19 cellular contexts compared by ENCODE assay signal in genomic region chr17:63437287-63438091, GRCh38. TPM values are rescaled to one million over a fixed set of nuclear protein-coding genes. Genes with fewer than 3 reads are reported as not detected.
DNase-seq lines count a peak whose midpoint lies in the region; ATAC-seq, FAIRE-seq and TF ChIP-seq lines count a peak whose summit lies in the region.
"Had no signal": no experiment of that assay in that cellular context is flagged by ENCODE, and none has a peak within 500 bp of the region (broad histone marks: within the 10 kb centered on the region; RNA-seq: fewer than 3 reads in every experiment).

No MANE protein-coding gene starts in this region.

- no peaks in the 10 kb centered on the region for H3K9me3 Mint-ChIP-seq in CD4-positive, alpha-beta memory T cell
- H3K9me3 Mint-ChIP-seq in activated CD8-positive, alpha-beta T cell treated with anti-CD3 and anti-CD28 coated beads for 36 hours = no peaks in the 10 kb centered on the region
- H3K9me3 Mint-ChIP-seq: activated B cell treated with CpG ODN at 0.5 μM for 24 hours had no signal

- H2AFZ ChIP-seq in K562 (ENCODE audit: low read depth, low read length) = peak overlapping the region; percentile 43; the same call in 1 of the 2 replicates

- FAIRE-seq in K562 (lab: Jason Lieb, UNC) (peak; percentile 75), kidney (lab: Jason Lieb, UNC) (no peak)

- H3K36me3 ChIP-seq in CD4-positive, alpha-beta memory T cell (ENCODE audit: insufficient read depth, low read length) = peaks cover 12% of the 10 kb centered on the region
- H3K36me3 ChIP-seq in K562 (ENCODE audit: control insufficient read depth, insufficient read depth, low read length) = peaks cover 24% of the 10 kb centered on the region; the same call in 1 of the 3 replicates
- H3K36me3 ChIP-seq in kidney (ENCODE audit: control insufficient read depth in 1 of 2, insufficient read depth in 2 of 2, low read length in 2 of 2) = no peaks in the 10 kb centered on the region
- H3K36me3 ChIP-seq: tibial artery had no signal

- peaks cover 22 to 40% of the 10 kb centered on the region in 2 donors for H3K36me3 Mint-ChIP-seq in CD4-positive, alpha-beta memory T cell
- H3K36me3 Mint-ChIP-seq in activated CD8-positive, alpha-beta T cell treated with anti-CD3 and anti-CD28 coated beads for 36 hours (ENCODE audit: low read depth) = no peaks in the 10 kb centered on the region

- peaks cover 3% of the 10 kb centered on the region; the same call in 1 of the 2 replicates for H4K20me1 ChIP-seq in K562 (replicated peaks; ENCODE audit: control insufficient read depth, insufficient read depth, low read length)

- H3K9me1 ChIP-seq in K562 (ENCODE audit: control insufficient read depth, insufficient read depth, low read length) = peaks cover 7% of the 10 kb centered on the region

- H3K4me3 ChIP-seq in AG09309 (ENCODE audit: control insufficient read depth, low read depth, low read length) (peak overlapping the region; percentile 28), K562 (no peak overlapping the region), kidney (ENCODE audit: low read length in 2 of 2) (no peak overlapping the region)
- H3K4me3 ChIP-seq in CD4-positive, alpha-beta memory T cell (ENCODE audit: low read length in 2 of 2) = no peak overlapping the region
- H3K4me3 ChIP-seq: tibial artery had no signal

- intact Hi-C loops in CD4-positive, alpha-beta memory T cell (cut with micrococcal nuclease) = no loop called here
- intact Hi-C loops in K562 (cut with micrococcal nuclease) = loop anchor here (10.0 kb wide), 1 partner anchor 407 kb away; the partner anchor contains the start of gene SMARCD2
- intact Hi-C loops in kidney (cut with DNase I) = no loop called here
- intact Hi-C loops in activated CD8-positive, alpha-beta T cell treated with anti-CD3 and anti-CD28 coated beads for 36 hours (cut with micrococcal nuclease) = no loop called here

- POLR2A ChIA-PET in CD4-positive, alpha-beta memory T cell (lab: Charles Lee; ENCODE audit: partially characterized antibody) = interaction anchor here (1.6 to 6.6 kb wide), 5 partner anchors 8 to 260 kb away, joined by 5 to 82 read pairs (median 60); partner anchors contain the start of genes ACE and CYB561
- POLR2A ChIA-PET in K562 (lab: Yijun Ruan, JAX) = interaction anchor here (0.6 to 1.6 kb wide), 7 partner anchors 9 to 203 kb away, joined by 3 to 5 read pairs (median 5); partner anchors contain the start of gene CYB561
- POLR2A ChIA-PET in activated CD8-positive, alpha-beta T cell treated with anti-CD3 and anti-CD28 coated beads for 36 hours (lab: Charles Lee) = no interaction called here

- TF ChIP-seq RAD21 in K562 (CRISPR knock-in tag; conservative IDR thresholded peaks at IDR 0.05 in 1 of 2, IDR thresholded peaks at IDR 0.05 in 1 of 2) = no peak

- H3K4me2 ChIP-seq in K562 (ENCODE audit: insufficient read depth, low read length) = peak overlapping the region; percentile 31

- no peak for TF ChIP-seq EP300 in K562 (IDR thresholded peaks at IDR 0.05; ENCODE audit: low read length)

- H3K9ac ChIP-seq in K562 (ENCODE audit: insufficient read depth in 1 of 2, low read depth in 2 of 2, low read length in 2 of 2) (peak overlapping the region; percentile 56 to 86; a peak in 3 of 4 replicates), kidney (ENCODE audit: low read length in 2 of 2) (no peak overlapping the region)

- no peaks in the 10 kb centered on the region for H3K27me3 ChIP-seq in CD4-positive, alpha-beta memory T cell (ENCODE audit: insufficient read depth, low read length)
- H3K27me3 ChIP-seq in K562 (ENCODE audit: control insufficient read depth in 2 of 2, insufficient read depth in 2 of 2, low read length in 2 of 2) = no peaks in the 10 kb centered on the region

- in situ Hi-C loops in K562 (cut with MboI) = loop anchor here (25.0 kb wide), 1 partner anchor 400 kb away; the partner anchor contains the start of genes FTSJ3, PSMC5 and SMARCD2

- peak overlapping the region in 6 of 7 donors; percentile 12 to 94 (median 50) for H3K27ac Mint-ChIP-seq in CD4-positive, alpha-beta memory T cell
- H3K27ac Mint-ChIP-seq in activated CD8-positive, alpha-beta T cell treated with anti-CD3 and anti-CD28 coated beads for 36 hours = no peak overlapping the region
- H3K27ac Mint-ChIP-seq: activated B cell treated with CpG ODN at 0.5 μM for 24 hours had no signal

- H3K9me3 ChIP-seq in CD4-positive, alpha-beta memory T cell (ENCODE audit: control insufficient read depth in 1 of 2, low read length in 2 of 2) = no peaks in the 10 kb centered on the region
- H3K9me3 ChIP-seq in K562 (replicated peaks; ENCODE audit: control insufficient read depth, insufficient read depth, low read depth, low read length) (no peaks in the 10 kb centered on the region), kidney (ENCODE audit: control insufficient read depth in 1 of 2, low read length in 2 of 2) (no peaks in the 10 kb centered on the region)
- H3K9me3 ChIP-seq: tibial artery had no signal

- DNase-seq in AG09309 (ENCODE audit: low read depth) (no peak), K562 (ENCODE audit: extremely low read depth in 1 of 4, low spot score in 3 of 4) (peak; percentile 54 to 65 (median 60)), kidney (peak; percentile 79), kidney tubule cell (ENCODE audit: low spot score) (no peak)
- DNase-seq in CD4-positive, alpha-beta memory T cell = no peak
- no peak for DNase-seq in effector CD8-positive, alpha-beta T cell (lab: John Stamatoyannopoulos, UW)
- no peak for DNase-seq in activated CD8-positive, alpha-beta T cell treated with anti-CD3 and anti-CD28 coated beads for 36 hours
- DNase-seq: activated B cell treated with CpG ODN at 0.5 μM for 24 hours; activated gamma-delta T cell treated with Interleukin-2 at 50 U/mL for 16 hours; AML-193; effector CD4-positive, alpha-beta T cell; hippocampal formation; NCI-H1092 treated with DMSO at 0.1 percent for 48 hours; PC-3; stimulated activated CD4-positive, alpha-beta T cell treated with anti-CD3 and anti-CD28 coated beads, Interleukin-4, amount 100 ng/mL, for 24 hours; stimulated activated CD8-positive, alpha-beta memory T cell treated with anti-CD3 and anti-CD28 coated beads, Interleukin-4, amount 100 ng/mL, for 48 hours; tibial artery had no signal

- no peak for TF ChIP-seq CTCF in AG09309 (IDR thresholded peaks at IDR 0.05; ENCODE audit: control insufficient read depth, insufficient read depth, low read depth, low read length, missing control alignments)
- no peak for TF ChIP-seq CTCF in K562 (IDR thresholded peaks at IDR 0.05 in 2 of 3, conservative IDR thresholded peaks at IDR 0.05 in 1 of 3; ENCODE audit: insufficient read depth in 2 of 3, low read depth in 1 of 3, low read length in 3 of 3)
- TF ChIP-seq CTCF in kidney (IDR thresholded peaks at IDR 0.05; ENCODE audit: borderline replicate concordance, extremely low read depth, insufficient read depth) = no peak
- no peak for TF ChIP-seq CTCF in activated CD8-positive, alpha-beta T cell treated with anti-CD3 and anti-CD28 coated beads for 36 hours (IDR thresholded peaks at IDR 0.05)

- 46% methylated on average over 16 of the region's 55 CpGs for WGBS in K562 (ENCODE audit: insufficient coverage, low coverage, missing lambda C conversion rate)

- H3K27ac ChIP-seq in CD4-positive, alpha-beta memory T cell (ENCODE audit: low read depth, low read length) = no peak overlapping the region
- H3K27ac ChIP-seq in K562 (ENCODE audit: extremely low read depth, low read depth, low read length) = peak overlapping the region; percentile 47
- no peak overlapping the region for H3K27ac ChIP-seq in kidney (ENCODE audit: low read depth in 2 of 2, low read length in 2 of 2)
- H3K27ac ChIP-seq: HL-60, tibial artery had no signal

- ATAC-seq in K562 = peak; percentile 40
- no peak for ATAC-seq in GM19395 (IDR thresholded peaks at IDR 0.05; ENCODE audit: unreplicated experiment)
- no peak for ATAC-seq in activated CD8-positive, alpha-beta T cell treated with anti-CD3 and anti-CD28 coated beads for 36 hours
- ATAC-seq: PC-3 had no signal

- no TSS peak for BruUV-seq in K562 (replicated peaks; lab: Mats Ljungman, UMichigan)

- H3K4me1 Mint-ChIP-seq in CD4-positive, alpha-beta memory T cell = peaks cover 25 to 88% (median 48%) of the 10 kb centered on the region in 4 donors
- peaks cover 39% of the 10 kb centered on the region for H3K4me1 Mint-ChIP-seq in activated CD8-positive, alpha-beta T cell treated with anti-CD3 and anti-CD28 coated beads for 36 hours (ENCODE audit: low read depth)

- no peak for TF ChIP-seq POLR2A in K562 (conservative IDR thresholded peaks at IDR 0.05)

- H3K4me1 ChIP-seq in CD4-positive, alpha-beta memory T cell (ENCODE audit: insufficient read depth, low read length) = peaks cover 71% of the 10 kb centered on the region
- H3K4me1 ChIP-seq in K562 (replicated peaks in 1 of 2; ENCODE audit: control insufficient read depth in 2 of 2, insufficient read depth in 2 of 2, low read length in 2 of 2) (peaks cover 51 to 88% of the 10 kb centered on the region in 2 experiments), kidney (ENCODE audit: control insufficient read depth in 1 of 2, insufficient read depth in 1 of 2, low read depth in 1 of 2, low read length in 2 of 2) (peaks cover 0 to 5% of the 10 kb centered on the region in 2 donors)

- no peaks in the 10 kb centered on the region for H3K27me3 Mint-ChIP-seq in CD4-positive, alpha-beta memory T cell
- no peaks in the 10 kb centered on the region for H3K27me3 Mint-ChIP-seq in activated CD8-positive, alpha-beta T cell treated with anti-CD3 and anti-CD28 coated beads for 36 hours

- CTCF ChIA-PET in CD4-positive, alpha-beta memory T cell (lab: Charles Lee; ENCODE audit: partially characterized antibody) = interaction anchor here (0.9 to 7.7 kb wide), 3 partner anchors 10 to 174 kb away, joined by 5 to 97 read pairs (median 25); no protein-coding TSS in a partner anchor
- CTCF ChIA-PET in K562 (lab: Yijun Ruan, JAX; ENCODE audit: low intra/inter-chr PET ratio) = no interaction called here
- CTCF ChIA-PET in activated CD8-positive, alpha-beta T cell treated with anti-CD3 and anti-CD28 coated beads for 36 hours (lab: Charles Lee) = interaction anchor here (3.3 to 4.4 kb wide), 2 partner anchors 11 to 42 kb away, joined by 27 to 40 read pairs; no protein-coding TSS in a partner anchor

- H3K4me3 Mint-ChIP-seq in CD4-positive, alpha-beta memory T cell = peak overlapping the region in 2 of 8 donors; percentile 5 to 25
- no peak overlapping the region for H3K4me3 Mint-ChIP-seq in activated CD8-positive, alpha-beta T cell treated with anti-CD3 and anti-CD28 coated beads for 36 hours
- H3K4me3 Mint-ChIP-seq: activated B cell treated with CpG ODN at 0.5 μM for 24 hours had no signal

- H3K79me2 ChIP-seq in K562 (ENCODE audit: control insufficient read depth, insufficient read depth, low read length) = peaks cover 9% of the 10 kb centered on the region; the same call in 1 of the 3 replicates

RNA-seq across cellular contexts. Expression of gene CYB561, which starts 8.6 kb away (rescaled TPM):
- total RNA-seq in CD4-positive, alpha-beta memory T cell = 10 to 100 TPM; 81.0 to 83.7 TPM
- polyA plus RNA-seq in CD4-positive, alpha-beta memory T cell = 10 to 100 TPM; 34.1 to 42.1 TPM
- total RNA-seq in K562 (2011; cell fraction: chromatin; rRNA removed; ENCODE audit: low replicate concordance) = 16.5 and 48.0 TPM in 2 replicates
- 47.9 and 50.5 TPM in 2 replicates for total RNA-seq in K562 (2011; cell fraction: nucleolus; rRNA removed)
- 29.9 and 34.5 TPM in 2 replicates for total RNA-seq in K562 (2011; cell fraction: nucleoplasm; rRNA removed)
- total RNA-seq in K562 (2014; rRNA removed) (21.0 and 25.8 TPM in 2 replicates), K562 (2014; rRNA removed; fragmentation: Illumina TruSeq; extraction: Trizol) (11.9 and 12.8 TPM in 2 replicates), K562 (2015; rRNA removed; fragmentation: Illumina TruSeq; extraction: Trizol) (15.8 and 17.4 TPM in 2 replicates), K562 (2021) (26.3 and 30.8 TPM in 2 replicates), kidney (51.1 TPM)
- polyA plus RNA-seq in K562 (2011; rRNA removed) (15.0 and 16.5 TPM in 2 replicates), K562 (2014; fragmentation: Illumina TruSeq; extraction: Trizol) (21.6 and 25.2 TPM in 2 replicates), K562 (2014; fragmentation: Nextera tagmentation; extraction: Ambion mirVana) (1 to 10 TPM; 4.0 to 4.9 TPM), K562 (2014; rRNA removed) (27.9 and 31.3 TPM in 2 replicates), kidney (ENCODE audit: insufficient read depth, low read depth, low replicate concordance) (38.4 TPM)
- polyA plus RNA-seq in K562 (2011; cell fraction: cytosol; rRNA removed) = 16.0 and 38.6 TPM in 2 replicates
- polyA plus RNA-seq in K562 (2011; cell fraction: nucleus; rRNA removed) = 19.6 and 33.1 TPM in 2 replicates
- polyA plus RNA-seq in K562 (2012) = 26.4 and 40.7 TPM in 2 replicates
- polyA minus RNA-seq in K562 (2011; rRNA and poly(A)+ RNA removed) = 7.6 and 10.9 TPM in 2 replicates
- 16.5 and 26.0 TPM in 2 replicates for polyA minus RNA-seq in K562 (2011; cell fraction: cytosol; rRNA and poly(A)+ RNA removed)
- 15.5 and 21.2 TPM in 2 replicates for polyA minus RNA-seq in K562 (2011; cell fraction: nucleus; rRNA and poly(A)+ RNA removed)
- 1 to 10 TPM; 1.5 to 2.2 TPM for total RNA-seq in activated CD8-positive, alpha-beta T cell treated with anti-CD3 and anti-CD28 coated beads for 36 hours

RNA-seq across cellular contexts. Expression of gene ACE, which starts 39.4 kb away (rescaled TPM):
- total RNA-seq in CD4-positive, alpha-beta memory T cell = 10 to 100 TPM; 56.7 TPM
- polyA plus RNA-seq in CD4-positive, alpha-beta memory T cell = 1 to 10 TPM; 1.8 to 7.5 TPM
- 7.6 and 13.1 TPM in 2 replicates for total RNA-seq in K562 (2011; cell fraction: chromatin; rRNA removed; ENCODE audit: low replicate concordance)
- total RNA-seq in K562 (2011; cell fraction: nucleolus; rRNA removed) = 8.2 and 9.7 TPM in 2 replicates
- 6.2 and 6.5 TPM in 2 replicates for total RNA-seq in K562 (2011; cell fraction: nucleoplasm; rRNA removed)
- total RNA-seq in K562 (2014; rRNA removed) = 0.61 and 2.5 TPM in 2 replicates
- 0.18 and 0.29 TPM in 2 replicates for total RNA-seq in K562 (2014; rRNA removed; fragmentation: Illumina TruSeq; extraction: Trizol)
- total RNA-seq in K562 (2015; rRNA removed; fragmentation: Illumina TruSeq; extraction: Trizol) = 0.34 and 0.54 TPM in 2 replicates
- total RNA-seq in K562 (2021) = 1.6 and 1.8 TPM in 2 replicates
- polyA plus RNA-seq in K562 (2011; rRNA removed) = 0.22 and 0.29 TPM in 2 replicates
- polyA plus RNA-seq in K562 (2011; cell fraction: cytosol; rRNA removed) = 0.63 and 1.3 TPM in 2 replicates
- polyA plus RNA-seq in K562 (2011; cell fraction: nucleus; rRNA removed) = 0.95 and 3.8 TPM in 2 replicates
- polyA plus RNA-seq in K562 (2012) = 1.7 and 2.6 TPM in 2 replicates
- 0.39 and 0.53 TPM in 2 replicates for polyA plus RNA-seq in K562 (2014; fragmentation: Illumina TruSeq; extraction: Trizol)
- under 1 TPM in 1 of 2 experiments, not detected in 1; 0.07 TPM for polyA plus RNA-seq in K562 (2014; fragmentation: Nextera tagmentation; extraction: Ambion mirVana)
- polyA plus RNA-seq in K562 (2014; rRNA removed) = 0.71 and 1.7 TPM in 2 replicates
- polyA minus RNA-seq in K562 (2011; rRNA and poly(A)+ RNA removed) = 0.21 and 0.95 TPM in 2 replicates
- 1.2 TPM in 2 replicates for polyA minus RNA-seq in K562 (2011; cell fraction: cytosol; rRNA and poly(A)+ RNA removed)
- 1.7 and 3.2 TPM in 2 replicates for polyA minus RNA-seq in K562 (2011; cell fraction: nucleus; rRNA and poly(A)+ RNA removed)
- 4.3 TPM for total RNA-seq in kidney
- polyA plus RNA-seq in kidney (ENCODE audit: insufficient read depth, low read depth, low replicate concordance) = 12.9 TPM
- under 1 TPM; 0.36 to 0.51 TPM for total RNA-seq in activated CD8-positive, alpha-beta T cell treated with anti-CD3 and anti-CD28 coated beads for 36 hours

Comparison
In these comparisons a context has a peak if more than half of its experiments do, and no peak if none do; other contexts are left out.
1. DNase-seq: peak in K562 (4 of 4) and kidney (single experiment); none in AG09309 (single experiment), CD4-positive, alpha-beta memory T cell (0 of 5), effector CD8-positive, alpha-beta T cell (single experiment), kidney tubule cell (single experiment) and activated CD8-positive, alpha-beta T cell treated with anti-CD3 and anti-CD28 coated beads for 36 hours (single experiment).
2. H3K9ac ChIP-seq: peak in K562 (2 of 2); none in kidney (0 of 2).
3. RNA of gene CYB561, which starts 8.6 kb away (total RNA-seq): 81.0 to 83.7 TPM in CD4-positive, alpha-beta memory T cell, 51.1 TPM in kidney (single experiment) and 11.9 to 50.5 TPM in K562; 1.5 to 2.2 TPM in activated CD8-positive, alpha-beta T cell treated with anti-CD3 and anti-CD28 coated beads for 36 hours; every median in the first group is over 4 times any median in the second.
4. RNA of gene ACE, which starts 39.4 kb away (total RNA-seq): 56.7 TPM in CD4-positive, alpha-beta memory T cell; 4.3 TPM in kidney (single experiment), 0.18 to 13.1 TPM in K562 and 0.36 to 0.51 TPM in activated CD8-positive, alpha-beta T cell treated with anti-CD3 and anti-CD28 coated beads for 36 hours; every median in the first group is over 4 times any median in the second.